In genomic region chr6:86897265-86897664, GRCh38 we compare ENCODE assay signal across 5 cellular contexts. TPM values are rescaled to one million over a fixed set of nuclear protein-coding genes. Genes with fewer than 3 reads are reported as not detected.
"Had no signal": no experiment of that assay in that cellular context is flagged by ENCODE, and none has a peak within 500 bp of the region (broad histone marks: within the 10 kb centered on the region; RNA-seq: fewer than 3 reads in every experiment).

No MANE protein-coding gene starts in this region.

RNA-seq across cellular contexts. Expression of gene HTR1E, which starts 40.1 kb away (rescaled TPM):
- total RNA-seq: M059J, PC-3, Peyer's patch, Right ventricle myocardium superior, SJSA1 had no signal
